ENCODE assay signal across 8 cellular contexts in genomic region chr10:112827091-112827490, GRCh38.
"Had no signal": no experiment of that assay in that cellular context is flagged by ENCODE, and none has a peak within 500 bp of the region (broad histone marks: within the 10 kb centered on the region; RNA-seq: fewer than 3 reads in every experiment).

No MANE protein-coding gene starts in this region.

- H3K9me3 Mint-ChIP-seq: GM23338, H9 had no signal

- H3K27ac Mint-ChIP-seq: GM23338, H9 had no signal

- FAIRE-seq: H1, H54, HTR-8/SVneo, K562 had no signal

- H3K4me3 Mint-ChIP-seq: GM23338, H9 had no signal

- H3K4me3 ChIP-seq: GM23338, K562 had no signal

- DNase-seq: H9, HCEC 1CT, IMR-90 had no signal
